22 cellular contexts compared by ENCODE assay signal in genomic region chr17:37841232-37841631, GRCh38.
"Had no signal": no experiment of that assay in that cellular context is flagged by ENCODE, and none has a peak within 500 bp of the region (broad histone marks: within the 10 kb centered on the region; RNA-seq: fewer than 3 reads in every experiment).

No MANE protein-coding gene starts in this region.

- DNase-seq: activated CD4-positive, alpha-beta T cell treated with anti-CD3 and anti-CD28 coated beads for 4 hours; activated CD4-positive, alpha-beta T cell treated with anti-CD3 and anti-CD28 coated beads, Interleukin-2, amount 50 U/mL, for 48 hours; activated effector memory CD4-positive, alpha-beta T cell treated with Interleukin-2 at 50 U/mL for 16 hours; activated naive CD4-positive, alpha-beta T cell treated with anti-CD3 and anti-CD28 coated beads for 36 hours; activated naive CD8-positive, alpha-beta T cell treated with anti-CD3 and anti-CD28 coated beads, Interleukin-2, amount 10 ng/mL, durations not matched to agents 7 days and 5 days; activated T-cell treated with anti-CD3 and anti-CD28 coated beads, Interleukin-2, amount 50 U/mL, for 48 hours; amniotic stem cell; colonic mucosa; head of caudate nucleus; hypothalamus; left ventricle myocardium superior; mammary epithelial cell; ovary; psoas muscle; stimulated activated CD4-positive, alpha-beta T cell treated with anti-CD3 and anti-CD28 coated beads, Interleukin-1b, Interleukin-23, amount 100 ng/mL, for 48 hours; T-helper 1 cell; transverse colon had no signal

- H3K36me3 ChIP-seq: breast epithelium, colonic mucosa, gastroesophageal sphincter, neutrophil, ovary, right atrium auricular region, transverse colon had no signal

- H3K27me3 ChIP-seq: colonic mucosa, neutrophil, ovary, right atrium auricular region had no signal

- H3K4me1 ChIP-seq: breast epithelium, colonic mucosa, psoas muscle had no signal

- H3K9me3 ChIP-seq: breast epithelium, colonic mucosa, gastroesophageal sphincter, neutrophil, ovary, psoas muscle, right atrium auricular region, transverse colon had no signal

- H3K27ac ChIP-seq: breast epithelium, colonic mucosa, epithelial cell of prostate, gastroesophageal sphincter, neutrophil, ovary, psoas muscle, right atrium auricular region, transverse colon had no signal

- H3K4me3 ChIP-seq: breast epithelium, colonic mucosa, gastroesophageal sphincter, ovary, psoas muscle, right atrium auricular region, transverse colon had no signal
